9 cellular contexts compared by ENCODE assay signal in the genomic region with DNA sequence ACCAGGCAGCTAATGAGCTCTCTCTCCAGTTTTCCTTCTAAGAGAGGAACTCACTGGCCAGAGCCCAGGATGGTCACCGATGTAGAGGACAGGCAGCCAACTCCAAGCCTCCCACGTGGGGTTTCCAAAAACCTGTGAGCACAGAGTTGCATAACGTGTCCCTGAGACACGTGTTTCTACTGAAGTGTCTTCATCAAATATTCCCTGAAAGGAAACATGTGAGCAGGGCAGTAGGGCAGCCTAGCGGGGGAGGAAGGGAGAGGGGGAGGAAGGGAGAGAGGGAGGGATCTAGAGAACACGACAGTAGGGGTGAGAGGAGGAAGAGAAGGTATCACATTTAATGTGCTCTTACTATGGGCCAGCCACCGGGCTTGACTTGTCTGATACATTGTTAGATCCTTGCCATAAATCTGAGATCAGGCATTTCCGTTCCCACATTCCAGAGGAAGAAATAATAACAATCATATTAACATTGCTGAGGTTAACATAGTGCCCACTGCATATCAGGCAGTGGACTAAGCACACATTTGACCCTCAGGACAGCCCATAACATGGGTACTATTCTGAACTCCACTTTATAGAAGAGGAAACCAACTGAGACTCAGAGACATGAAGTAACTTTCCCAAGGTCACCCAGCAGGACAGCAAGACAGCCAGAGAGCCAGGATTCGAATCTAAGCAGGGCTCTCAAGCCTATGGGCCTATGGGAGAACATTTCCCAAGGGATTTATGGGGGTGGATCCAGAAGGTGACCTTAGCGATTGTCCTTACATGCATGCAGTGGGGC. TPM values are rescaled to one million over a fixed set of nuclear protein-coding genes. Genes with fewer than 3 reads are reported as not detected.
A peak's percentile ranks its signal among the peaks of the same experiment; 100 is the strongest.
DNase-seq lines count a peak whose midpoint lies in the region; ATAC-seq and TF ChIP-seq lines count a peak whose summit lies in the region.
"Had no signal": no experiment of that assay in that cellular context is flagged by ENCODE, and none has a peak within 500 bp of the region (broad histone marks: within the 10 kb centered on the region; RNA-seq: fewer than 3 reads in every experiment).

No MANE protein-coding gene starts in this region.

- peak overlapping the region; percentile 58 to 59 for H3K18ac ChIP-seq in mesenchymal stem cell (ENCODE audit: low read depth in 1 of 2, low read length in 2 of 2)

- H2BK5ac ChIP-seq in mesenchymal stem cell (ENCODE audit: low read depth, low read length, poor library complexity, severe bottlenecking), result peak overlapping the region; percentile 49

- peak overlapping the region in 1 of 2 experiments; percentile 64 for H3K14ac ChIP-seq in mesenchymal stem cell (ENCODE audit: low read length in 2 of 2)

- no peak for ATAC-seq in CD4-positive, alpha-beta T cell (ENCODE audit: poor library complexity)

- peak overlapping the region; percentile 93 for H2AK5ac ChIP-seq in mesenchymal stem cell (ENCODE audit: low read length, severe bottlenecking)

- H2BK120ac ChIP-seq in mesenchymal stem cell (ENCODE audit: low read depth, low read length), result peak overlapping the region; percentile 21

- peak overlapping the region; percentile 88 to 95 for H2BK12ac ChIP-seq in mesenchymal stem cell (ENCODE audit: low read length in 2 of 2)

- DNase-seq in activated T-cell treated with anti-CD3 and anti-CD28 coated beads, Interleukin-2, amount 50 U/mL, for 24 hours, result no peak
- DNase-seq in activated T-cell treated with anti-CD3 and anti-CD28 coated beads, Interleukin-2, amount 50 U/mL, for 48 hours, result no peak
- DNase-seq in coronary artery (ENCODE audit: low spot score) (peak; percentile 93), mesenchymal stem cell (peak; percentile 63), uterus (peak; percentile 90 to 94), activated gamma-delta T cell treated with Interleukin-2 at 50 U/mL for 16 hours (no peak), DMS114 treated with DMSO at 0.1 percent for 48 hours (lab: John Stamatoyannopoulos, UW; ENCODE audit: unreplicated experiment) (no peak)
- no peak for DNase-seq in CD4-positive, alpha-beta T cell

- H3K4me1 Mint-ChIP-seq in activated T-cell treated with anti-CD3 and anti-CD28 coated beads, Interleukin-2, amount 50 U/mL, for 24 hours (ENCODE audit: low read depth), result peaks cover 63% of the 10 kb centered on the region
- H3K4me1 Mint-ChIP-seq in CD4-positive, alpha-beta T cell (ENCODE audit: low read depth), result peaks cover 11% of the 10 kb centered on the region

- CTCF ChIA-PET in CD4-positive, alpha-beta T cell (lab: Charles Lee), result interaction anchor here (1.3 to 5.7 kb wide), 4 partner anchors 15 to 78 kb away, joined by 4 to 116 read pairs (median 6); no protein-coding TSS in a partner anchor

- H3K4me3 ChIP-seq in coronary artery, result peak overlapping the region; percentile 45
- no peak overlapping the region for H3K4me3 ChIP-seq in mesenchymal stem cell (ENCODE audit: insufficient read depth in 1 of 2, low read depth in 1 of 2, low read length in 2 of 2)
- no peak overlapping the region for H3K4me3 ChIP-seq in uterus

- no peaks in the 10 kb centered on the region for H3K79me1 ChIP-seq in mesenchymal stem cell (replicated peaks; ENCODE audit: low read length, poor library complexity, severe bottlenecking)

- POLR2A ChIA-PET in CD4-positive, alpha-beta T cell (lab: Charles Lee), result no interaction called here

- H3K36me3 ChIP-seq in mesenchymal stem cell (ENCODE audit: control insufficient read depth in 1 of 2, insufficient read depth in 2 of 2, low read depth in 1 of 2, low read length in 2 of 2), result no peaks in the 10 kb centered on the region
- no peaks in the 10 kb centered on the region for H3K36me3 ChIP-seq in uterus

- peak overlapping the region; percentile 22 for H3K27ac Mint-ChIP-seq in activated T-cell treated with anti-CD3 and anti-CD28 coated beads, Interleukin-2, amount 50 U/mL, for 24 hours
- H3K27ac Mint-ChIP-seq in CD4-positive, alpha-beta T cell, result no peak overlapping the region

- H3K4me1 ChIP-seq in mesenchymal stem cell (ENCODE audit: control insufficient read depth, insufficient read depth, low read depth, low read length) (peaks cover 21% of the 10 kb centered on the region), uterus (peaks cover 0 to 5% of the 10 kb centered on the region in 2 donors)

- H3K9me3 ChIP-seq in mesenchymal stem cell (ENCODE audit: control insufficient read depth, low read length), result no peaks in the 10 kb centered on the region
- no peaks in the 10 kb centered on the region for H3K9me3 ChIP-seq in uterus
- H3K9me3 ChIP-seq in CD4-positive, alpha-beta T cell (ENCODE audit: control insufficient read depth, low read length), result no peaks in the 10 kb centered on the region

- TF ChIP-seq CTCF in coronary artery (IDR thresholded peaks at IDR 0.05) (no peak), uterus (IDR thresholded peaks at IDR 0.05) (peak in 1 of 4 experiments; percentile 6)
- TF ChIP-seq CTCF in CD4-positive, alpha-beta T cell (IDR thresholded peaks at IDR 0.05), result no peak

- H2AFZ ChIP-seq in mesenchymal stem cell (ENCODE audit: low read depth, low read length), result no peak overlapping the region

- H3K9me3 Mint-ChIP-seq in activated T-cell treated with anti-CD3 and anti-CD28 coated beads, Interleukin-2, amount 50 U/mL, for 24 hours, result no peaks in the 10 kb centered on the region
- H3K9me3 Mint-ChIP-seq in CD4-positive, alpha-beta T cell, result no peaks in the 10 kb centered on the region

- H4K91ac ChIP-seq in mesenchymal stem cell (ENCODE audit: low read length), result peak overlapping the region; percentile 2

- peaks cover 4% of the 10 kb centered on the region for H3K36me3 Mint-ChIP-seq in activated T-cell treated with anti-CD3 and anti-CD28 coated beads, Interleukin-2, amount 50 U/mL, for 24 hours (ENCODE audit: low read depth)
- no peaks in the 10 kb centered on the region for H3K36me3 Mint-ChIP-seq in CD4-positive, alpha-beta T cell (ENCODE audit: low read depth)

- H3K27me3 ChIP-seq in mesenchymal stem cell (ENCODE audit: control insufficient read depth in 1 of 2, insufficient read depth in 1 of 2, low read length in 2 of 2) (no peaks in the 10 kb centered on the region), uterus (no peaks in the 10 kb centered on the region)
- no peaks in the 10 kb centered on the region for H3K27me3 ChIP-seq in CD4-positive, alpha-beta T cell (ENCODE audit: control insufficient read depth, insufficient read depth, low read length)

- intact Hi-C loops in uterus (cut with DNase I; ENCODE audit: low total_unique reads), result no loop called here
- intact Hi-C loops in CD4-positive, alpha-beta T cell (cut with DNase I, micrococcal nuclease), result no loop called here

- peak overlapping the region; percentile 57 for H3K9ac ChIP-seq in mesenchymal stem cell (ENCODE audit: low read length)

- TF ChIP-seq POLR2A in uterus (IDR thresholded peaks at IDR 0.05), result no peak

- H3K23ac ChIP-seq in mesenchymal stem cell (ENCODE audit: low read length in 2 of 2), result no peak overlapping the region

- peak overlapping the region; percentile 38 to 61 for H3K4ac ChIP-seq in mesenchymal stem cell (ENCODE audit: low read depth in 1 of 2, low read length in 2 of 2)

- peak overlapping the region; percentile 26 for H2BK15ac ChIP-seq in mesenchymal stem cell (ENCODE audit: low read depth, poor library complexity, severe bottlenecking)

- no peak overlapping the region for H3K4me3 Mint-ChIP-seq in activated T-cell treated with anti-CD3 and anti-CD28 coated beads, Interleukin-2, amount 50 U/mL, for 24 hours
- H3K4me3 Mint-ChIP-seq in CD4-positive, alpha-beta T cell, result no peak overlapping the region

- WGBS in mesenchymal stem cell, result 39% methylated on average over 10 of the region's 10 CpGs

- H4K8ac ChIP-seq in mesenchymal stem cell (ENCODE audit: low read length), result peak overlapping the region; percentile 57

- H3K4me2 ChIP-seq in mesenchymal stem cell (ENCODE audit: low read length, poor library complexity, severe bottlenecking), result no peak overlapping the region

- H3K27ac ChIP-seq in coronary artery (peak overlapping the region; percentile 84 to 92), mesenchymal stem cell (ENCODE audit: low read length, poor library complexity, severe bottlenecking) (peak overlapping the region; percentile 76), uterus (peak overlapping the region; percentile 72 to 81)
- no peak overlapping the region for H3K27ac ChIP-seq in CD4-positive, alpha-beta T cell (ENCODE audit: low read depth, low read length)

- no peaks in the 10 kb centered on the region for H3K27me3 Mint-ChIP-seq in activated T-cell treated with anti-CD3 and anti-CD28 coated beads, Interleukin-2, amount 50 U/mL, for 24 hours
- H3K27me3 Mint-ChIP-seq in CD4-positive, alpha-beta T cell, result no peaks in the 10 kb centered on the region

RNA-seq across cellular contexts. Expression of a gene that starts 4.5 kb away (rescaled TPM):
- polyA plus RNA-seq in mesenchymal stem cell (2013, experiment 1 of 2), result 18.6 TPM
- polyA plus RNA-seq in mesenchymal stem cell (2013, experiment 2 of 2), result 17.5 TPM
- total RNA-seq in uterus, result 10 to 100 TPM; 19.0 to 35.6 (median 25.0) TPM
- total RNA-seq in CD4-positive, alpha-beta T cell, result 100 to 1,000 TPM in 1 of 2 experiments, 10 to 100 TPM in 1; 94.8 to 107 TPM

RNA-seq across cellular contexts. Expression of a gene that starts 10.3 kb away (rescaled TPM):
- 42.8 TPM for polyA plus RNA-seq in mesenchymal stem cell (2013, experiment 1 of 2)
- 43.8 TPM for polyA plus RNA-seq in mesenchymal stem cell (2013, experiment 2 of 2)
- 10 to 100 TPM in 3 of 4 donors, 1 to 10 TPM in 1; 7.9 to 77.9 (median 48.4) TPM for total RNA-seq in uterus
- total RNA-seq in CD4-positive, alpha-beta T cell, result 1 to 10 TPM; 1.0 to 1.1 TPM

RNA-seq across cellular contexts. Expression of a gene that starts 19.6 kb away (rescaled TPM):
- not detected for polyA plus RNA-seq in mesenchymal stem cell (2013, experiment 1 of 2)
- not detected for polyA plus RNA-seq in mesenchymal stem cell (2013, experiment 2 of 2)
- total RNA-seq in uterus, result 1 to 10 TPM in 1 of 4 donors, not detected in 3; 1.9 TPM
- total RNA-seq in CD4-positive, alpha-beta T cell, result under 1 TPM in 1 of 2 experiments, not detected in 1; 0.36 TPM

RNA-seq across cellular contexts. Expression of a gene that starts 49.6 kb away (rescaled TPM):
- polyA plus RNA-seq in mesenchymal stem cell (2013, experiment 1 of 2), result 12.5 TPM
- polyA plus RNA-seq in mesenchymal stem cell (2013, experiment 2 of 2), result 12.0 TPM
- total RNA-seq in uterus, result 10 to 100 TPM in 3 of 4 donors, 1 to 10 TPM in 1; 7.5 to 84.2 (median 62.4) TPM
- 10 to 100 TPM; 13.2 to 15.7 TPM for total RNA-seq in CD4-positive, alpha-beta T cell

RNA-seq across cellular contexts. Expression of a gene that starts 50.4 kb away (rescaled TPM):
- 0.03 TPM for polyA plus RNA-seq in mesenchymal stem cell (2013, experiment 1 of 2)
- polyA plus RNA-seq in mesenchymal stem cell (2013, experiment 2 of 2), result 0.03 TPM
- 1 to 10 TPM in 1 of 4 donors, not detected in 3; 5.6 TPM for total RNA-seq in uterus
- total RNA-seq in CD4-positive, alpha-beta T cell, result not detected
- total RNA-seq: left colon had no signal

Comparison
In these comparisons a context has a peak if more than half of its experiments do, and no peak if none do; other contexts are left out.
1. DNase-seq: peak in coronary artery (single experiment), mesenchymal stem cell (single experiment) and uterus (2 of 2); none in activated T-cell treated with anti-CD3 and anti-CD28 coated beads, Interleukin-2, amount 50 U/mL, for 24 hours (single experiment), activated T-cell treated with anti-CD3 and anti-CD28 coated beads, Interleukin-2, amount 50 U/mL, for 48 hours (0 of 2), activated gamma-delta T cell treated with Interleukin-2 at 50 U/mL for 16 hours (single experiment), DMS114 treated with DMSO at 0.1 percent for 48 hours (single experiment) and CD4-positive, alpha-beta T cell (0 of 10).
2. RNA of a gene that starts 10.3 kb away (total RNA-seq): 7.9 to 77.9 TPM in uterus; 1.0 to 1.1 TPM in CD4-positive, alpha-beta T cell; every median in the first group is over 4 times any median in the second.